ENCODE assay signal across 23 cellular contexts in the genomic region with DNA sequence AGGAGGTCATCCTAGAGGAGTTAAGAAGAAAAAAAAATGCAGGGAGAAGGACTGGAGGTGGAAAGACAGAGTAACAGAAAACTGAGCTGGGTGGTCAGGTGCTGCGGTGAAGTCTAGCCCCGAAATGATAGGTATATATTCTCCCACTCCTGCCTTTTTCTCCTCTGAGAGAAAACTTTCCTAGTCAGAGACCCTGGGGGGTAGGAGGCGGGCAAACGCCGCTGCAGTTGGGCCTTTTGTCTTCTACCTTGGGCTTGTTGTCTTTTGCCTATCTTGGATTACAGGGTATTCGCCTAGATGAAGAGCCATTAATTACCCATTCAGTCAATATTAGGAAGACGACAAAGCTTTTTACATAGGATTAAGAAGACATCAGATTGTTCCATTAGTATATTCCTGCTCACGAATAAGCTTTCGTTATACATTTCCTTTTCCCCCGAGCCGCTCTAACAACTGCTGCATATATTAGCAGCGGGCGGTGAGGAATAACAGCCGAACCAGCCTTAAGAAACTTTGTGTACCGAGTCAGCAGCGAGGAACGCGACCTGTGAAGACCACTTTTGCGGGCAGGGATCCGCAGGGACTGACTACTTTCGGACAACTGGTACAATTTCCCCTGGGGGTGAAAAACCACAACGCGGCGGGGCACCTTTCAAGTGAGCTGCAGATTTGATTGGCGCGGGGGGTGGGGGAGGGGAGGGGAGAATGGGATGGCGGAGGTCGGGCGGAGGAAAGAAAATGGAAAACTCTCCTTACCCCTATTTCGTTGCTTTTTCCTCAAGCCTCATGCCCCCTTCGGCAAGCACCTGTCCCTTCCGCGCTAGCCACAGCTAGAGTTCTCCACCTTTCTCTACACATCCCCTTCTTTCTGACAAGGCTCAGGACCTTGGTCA. TPM values are rescaled to one million over a fixed set of nuclear protein-coding genes. Genes with fewer than 3 reads are reported as not detected.
DNase-seq lines count a peak whose midpoint lies in the region; ATAC-seq and TF ChIP-seq lines count a peak whose summit lies in the region.
"Had no signal": no experiment of that assay in that cellular context is flagged by ENCODE, and none has a peak within 500 bp of the region (broad histone marks: within the 10 kb centered on the region; RNA-seq: fewer than 3 reads in every experiment).

No MANE protein-coding gene starts in this region.

- peaks cover 64% of the 10 kb centered on the region for H4K20me1 ChIP-seq in smooth muscle cell (ENCODE audit: low read depth)

- no peak overlapping the region for H3K27ac ChIP-seq in ectodermal cell (ENCODE audit: insufficient read depth, low read depth, low read length, poor library complexity, severe bottlenecking)
- H3K27ac ChIP-seq in smooth muscle cell (ENCODE audit: low read depth) = peak overlapping the region; percentile 95
- H3K27ac ChIP-seq: ovary, spleen, uterus had no signal

- peaks cover 100% of the 10 kb centered on the region for H3K79me2 ChIP-seq in smooth muscle cell (ENCODE audit: low read depth)

- peaks cover 35% of the 10 kb centered on the region for H3K4me1 ChIP-seq in ectodermal cell (ENCODE audit: control insufficient read depth, insufficient read depth, low read length)
- H3K4me1 ChIP-seq in smooth muscle cell (ENCODE audit: low read depth) = peaks cover 54% of the 10 kb centered on the region
- H3K4me1 ChIP-seq: uterus had no signal

- peak overlapping the region; percentile 83 for H3K9ac ChIP-seq in smooth muscle cell (ENCODE audit: low read depth)

- peak overlapping the region; percentile 98 for H3K4me2 ChIP-seq in smooth muscle cell

- ATAC-seq in activated CD8-positive, alpha-beta memory T cell treated with anti-CD3 and anti-CD28 coated beads, Interleukin-2, amount 10 ng/mL, durations not matched to agents 7 days and 5 days = no peak
- ATAC-seq in memory B cell (ENCODE audit: low read depth) = no peak
- ATAC-seq in GM19395 (IDR thresholded peaks at IDR 0.05; ENCODE audit: unreplicated experiment) = no peak
- no peak for ATAC-seq in GM19467 (IDR thresholded peaks at IDR 0.05; ENCODE audit: unreplicated experiment)

- CTCF ChIA-PET in activated CD8-positive, alpha-beta memory T cell treated with anti-CD3 and anti-CD28 coated beads, Interleukin-2, amount 10 ng/mL, durations not matched to agents 7 days and 5 days (lab: Charles Lee) = no interaction called here

- H2AFZ ChIP-seq in smooth muscle cell (ENCODE audit: low read depth) = no peak overlapping the region

- H3K27me3 Mint-ChIP-seq in activated CD8-positive, alpha-beta memory T cell treated with anti-CD3 and anti-CD28 coated beads, Interleukin-2, amount 10 ng/mL, durations not matched to agents 7 days and 5 days = peaks cover 96% of the 10 kb centered on the region
- peaks cover 39% of the 10 kb centered on the region for H3K27me3 Mint-ChIP-seq in memory B cell

- H3K4me3 ChIP-seq in ectodermal cell (ENCODE audit: insufficient read depth, low read depth, low read length) (peak overlapping the region; percentile 7), smooth muscle cell (peak overlapping the region; percentile 65)
- H3K4me3 ChIP-seq: ovary, uterus had no signal

- peak overlapping the region; percentile 22 for H3K4me3 Mint-ChIP-seq in activated CD8-positive, alpha-beta memory T cell treated with anti-CD3 and anti-CD28 coated beads, Interleukin-2, amount 10 ng/mL, durations not matched to agents 7 days and 5 days
- peak overlapping the region; percentile 1 for H3K4me3 Mint-ChIP-seq in memory B cell
- H3K4me3 Mint-ChIP-seq: activated T-cell treated with anti-CD3 and anti-CD28 coated beads, Interleukin-2, amount 50 U/mL, for 24 hours had no signal

- H3K36me3 ChIP-seq in ectodermal cell (ENCODE audit: control insufficient read depth, insufficient read depth, low read length) = no peaks in the 10 kb centered on the region
- no peaks in the 10 kb centered on the region for H3K36me3 ChIP-seq in smooth muscle cell (ENCODE audit: low read depth)
- H3K36me3 ChIP-seq: ovary, spleen, uterus had no signal

- H3K9me3 ChIP-seq in ectodermal cell (ENCODE audit: control insufficient read depth, low read length) (no peaks in the 10 kb centered on the region), smooth muscle cell (replicated peaks; ENCODE audit: low read depth) (no peaks in the 10 kb centered on the region)
- H3K9me3 ChIP-seq: ovary, spleen, uterus had no signal

- H3F3A ChIP-seq in smooth muscle cell (ENCODE audit: low read depth) = peaks cover 34% of the 10 kb centered on the region

- WGBS in ectodermal cell, 2 experiments = 0 to 1% methylated on average over 27 to 33 of the region's 33 CpGs
- 2% methylated on average over 32 of the region's 33 CpGs for WGBS in smooth muscle cell (ENCODE audit: low lambda C conversion rate)

- no peak for TF ChIP-seq CTCF in smooth muscle cell (IDR thresholded peaks at IDR 0.05; ENCODE audit: borderline replicate concordance, insufficient read depth, poor library complexity, severe bottlenecking)

- H3K36me3 Mint-ChIP-seq in activated CD8-positive, alpha-beta memory T cell treated with anti-CD3 and anti-CD28 coated beads, Interleukin-2, amount 10 ng/mL, durations not matched to agents 7 days and 5 days = peaks cover 13% of the 10 kb centered on the region
- peaks cover 2% of the 10 kb centered on the region for H3K36me3 Mint-ChIP-seq in memory B cell
- H3K36me3 Mint-ChIP-seq: CD8-positive, alpha-beta memory T cell had no signal

- H3K4me1 Mint-ChIP-seq in activated CD8-positive, alpha-beta memory T cell treated with anti-CD3 and anti-CD28 coated beads, Interleukin-2, amount 10 ng/mL, durations not matched to agents 7 days and 5 days = peaks cover 8% of the 10 kb centered on the region
- peaks cover 6% of the 10 kb centered on the region for H3K4me1 Mint-ChIP-seq in memory B cell

- H3K27me3 ChIP-seq in ectodermal cell (ENCODE audit: control insufficient read depth, insufficient read depth, low read length, poor library complexity, severe bottlenecking) (peaks cover 100% of the 10 kb centered on the region), smooth muscle cell (ENCODE audit: low read depth) (peaks cover 7% of the 10 kb centered on the region)
- H3K27me3 ChIP-seq: ovary had no signal

- H3K27ac Mint-ChIP-seq in activated CD8-positive, alpha-beta memory T cell treated with anti-CD3 and anti-CD28 coated beads, Interleukin-2, amount 10 ng/mL, durations not matched to agents 7 days and 5 days = peak overlapping the region; percentile 68
- H3K27ac Mint-ChIP-seq in memory B cell = no peak overlapping the region
- H3K27ac Mint-ChIP-seq: activated T-cell treated with anti-CD3 and anti-CD28 coated beads, Interleukin-2, amount 50 U/mL, for 24 hours had no signal

- DNase-seq in activated CD8-positive, alpha-beta memory T cell treated with anti-CD3 and anti-CD28 coated beads, Interleukin-2, amount 10 ng/mL, durations not matched to agents 7 days and 5 days = no peak
- no peak for DNase-seq in activated CD8-positive, alpha-beta memory T cell treated with anti-CD3 and anti-CD28 coated beads, Interleukin-2, amount 50 U/mL, for 48 hours
- DNase-seq in memory B cell (ENCODE audit: low spot score in 2 of 2) (no peak), smooth muscle cell (lab: John Stamatoyannopoulos, UW; ENCODE audit: unreplicated experiment) (no peak), DMS53 treated with DMSO at 0.1 percent for 48 hours (lab: John Stamatoyannopoulos, UW; ENCODE audit: unreplicated experiment) (no peak)
- DNase-seq: activated CD4-positive, alpha-beta T cell treated with anti-CD3 and anti-CD28 coated beads for 1 hour; activated T-cell treated with anti-CD3 and anti-CD28 coated beads, Interleukin-2, amount 50 U/mL, for 24 hours; amniotic stem cell; CD8-positive, alpha-beta memory T cell; EL; midbrain; NCI-H1048; NCI-H2171 treated with DMSO at 0.1 percent for 48 hours; ovary; Right ventricle myocardium superior; spleen; stimulated activated naive CD4-positive, alpha-beta T cell; uterus had no signal

- no peaks in the 10 kb centered on the region for H3K9me3 Mint-ChIP-seq in activated CD8-positive, alpha-beta memory T cell treated with anti-CD3 and anti-CD28 coated beads, Interleukin-2, amount 10 ng/mL, durations not matched to agents 7 days and 5 days (ENCODE audit: low read depth)
- peaks cover 3% of the 10 kb centered on the region for H3K9me3 Mint-ChIP-seq in memory B cell

RNA-seq across cellular contexts. Expression of gene PITX2, which starts 5.7 kb away (rescaled TPM):
- not detected for total RNA-seq in activated CD8-positive, alpha-beta memory T cell treated with anti-CD3 and anti-CD28 coated beads, Interleukin-2, amount 10 ng/mL, durations not matched to agents 7 days and 5 days
- polyA plus RNA-seq in ectodermal cell (2013, experiment 1 of 4) = 1.4 TPM
- polyA plus RNA-seq in ectodermal cell (2013, experiment 2 of 4) = 1.9 TPM
- polyA plus RNA-seq in ectodermal cell (2013, experiment 3 of 4) = 2.7 TPM
- 1.8 TPM for polyA plus RNA-seq in ectodermal cell (2013, experiment 4 of 4)
- total RNA-seq in smooth muscle cell = 269 and 289 TPM in 2 replicates
- polyA plus RNA-seq in smooth muscle cell = 382 and 543 TPM in 2 replicates
- total RNA-seq: CD8-positive, alpha-beta memory T cell; cerebellum; frontal cortex; Right ventricle myocardium superior; spleen had no signal
- polyA plus RNA-seq: CD8-positive, alpha-beta memory T cell; ovary had no signal

Comparison
In these comparisons a context has a peak if more than half of its experiments do, and no peak if none do; other contexts are left out.
1. RNA of gene PITX2, which starts 5.7 kb away (total RNA-seq): 269 to 289 TPM in smooth muscle cell; not detected in activated CD8-positive, alpha-beta memory T cell treated with anti-CD3 and anti-CD28 coated beads, Interleukin-2, amount 10 ng/mL, durations not matched to agents 7 days and 5 days; every median in the first group is over 100 times any median in the second.